8 cellular contexts compared by ENCODE assay signal in the genomic region with DNA sequence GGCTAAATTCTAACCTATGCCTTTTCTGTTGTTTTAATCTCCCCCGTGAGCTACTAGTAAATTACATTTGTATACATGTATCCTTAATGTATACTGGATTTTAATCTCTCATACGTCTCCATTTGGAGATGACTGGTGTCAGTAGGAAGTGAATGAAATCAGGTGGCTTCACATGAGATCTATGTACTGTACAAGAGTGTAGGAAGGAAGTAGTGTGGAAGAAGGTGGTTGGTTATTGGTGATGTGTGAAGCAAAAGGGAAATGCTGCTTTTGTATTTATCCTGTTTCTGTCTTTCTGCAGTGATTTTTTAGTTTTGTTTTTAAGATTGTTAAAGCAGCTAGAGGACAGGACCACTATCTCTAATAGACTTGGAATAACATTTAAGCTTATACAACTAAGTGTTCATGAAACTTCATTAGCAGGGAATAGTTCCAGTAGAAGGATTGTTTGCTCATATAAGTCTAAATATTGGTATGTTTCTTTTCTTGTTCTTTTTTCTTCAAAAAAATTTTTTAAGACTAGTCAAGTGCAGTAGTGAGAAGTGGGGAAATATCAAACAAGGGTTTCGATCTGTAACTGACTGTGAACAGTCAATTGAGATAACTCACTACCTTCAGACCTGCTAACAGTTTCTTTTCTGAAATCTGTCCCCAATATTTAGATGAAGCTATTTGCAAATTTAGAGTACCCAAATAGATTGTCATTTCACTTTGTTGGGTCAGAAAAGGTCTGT. TPM values are rescaled to one million over a fixed set of nuclear protein-coding genes. Genes with fewer than 3 reads are reported as not detected.
DNase-seq lines count a peak whose midpoint lies in the region; ATAC-seq and TF ChIP-seq lines count a peak whose summit lies in the region.

No MANE protein-coding gene starts in this region.

- no peaks in the 10 kb centered on the region for H3K27me3 Mint-ChIP-seq in activated CD8-positive, alpha-beta memory T cell treated with anti-CD3 and anti-CD28 coated beads, Interleukin-2, amount 10 ng/mL, durations not matched to agents 7 days and 5 days
- no peaks in the 10 kb centered on the region for H3K27me3 Mint-ChIP-seq in endothelial cell (ENCODE audit: unreplicated experiment)
- no peaks in the 10 kb centered on the region for H3K27me3 Mint-ChIP-seq in stimulated activated naive CD8-positive, alpha-beta T cell treated with anti-CD3 and anti-CD28 coated beads, Interleukin-15, amount 100 ng/mL, for 72 hours

- H3K27ac ChIP-seq in foreskin keratinocyte, result no peak overlapping the region

- peak; percentile 86 for ATAC-seq in activated CD8-positive, alpha-beta memory T cell treated with anti-CD3 and anti-CD28 coated beads, Interleukin-2, amount 10 ng/mL, durations not matched to agents 7 days and 5 days
- ATAC-seq in HG03378 (IDR thresholded peaks at IDR 0.05; ENCODE audit: unreplicated experiment) (peak; percentile 42), foreskin keratinocyte (no peak), GM18519 (IDR thresholded peaks at IDR 0.05; ENCODE audit: low FRiP score, unreplicated experiment) (no peak)
- peak; percentile 43 for ATAC-seq in stimulated activated naive CD8-positive, alpha-beta T cell treated with anti-CD3 and anti-CD28 coated beads, Interleukin-15, amount 100 ng/mL, for 72 hours

- no peaks in the 10 kb centered on the region for H3K27me3 ChIP-seq in foreskin keratinocyte

- H3K36me3 Mint-ChIP-seq in activated CD8-positive, alpha-beta memory T cell treated with anti-CD3 and anti-CD28 coated beads, Interleukin-2, amount 10 ng/mL, durations not matched to agents 7 days and 5 days, result peaks cover 25% of the 10 kb centered on the region
- H3K36me3 Mint-ChIP-seq in endothelial cell (ENCODE audit: low read depth, unreplicated experiment), result peaks cover 23% of the 10 kb centered on the region

- no peak overlapping the region for H3K4me3 Mint-ChIP-seq in activated CD8-positive, alpha-beta memory T cell treated with anti-CD3 and anti-CD28 coated beads, Interleukin-2, amount 10 ng/mL, durations not matched to agents 7 days and 5 days
- H3K4me3 Mint-ChIP-seq in endothelial cell (ENCODE audit: unreplicated experiment), result no peak overlapping the region
- H3K4me3 Mint-ChIP-seq in stimulated activated naive CD8-positive, alpha-beta T cell treated with anti-CD3 and anti-CD28 coated beads, Interleukin-15, amount 100 ng/mL, for 72 hours, result no peak overlapping the region

- CTCF ChIA-PET in activated CD8-positive, alpha-beta memory T cell treated with anti-CD3 and anti-CD28 coated beads, Interleukin-2, amount 10 ng/mL, durations not matched to agents 7 days and 5 days (lab: Charles Lee), result interaction anchor here (0.7 to 2.6 kb wide), 6 partner anchors 14 to 43 kb away, joined by 3 to 10 read pairs (median 4); partner anchors contain the start of genes CIAO2A and SNX1

- peak overlapping the region; percentile 64 for H3K27ac Mint-ChIP-seq in activated CD8-positive, alpha-beta memory T cell treated with anti-CD3 and anti-CD28 coated beads, Interleukin-2, amount 10 ng/mL, durations not matched to agents 7 days and 5 days
- peak overlapping the region; percentile 57 for H3K27ac Mint-ChIP-seq in endothelial cell (ENCODE audit: unreplicated experiment)
- peak overlapping the region; percentile 12 to 63 for H3K27ac Mint-ChIP-seq in stimulated activated naive CD8-positive, alpha-beta T cell treated with anti-CD3 and anti-CD28 coated beads, Interleukin-15, amount 100 ng/mL, for 72 hours

- TF ChIP-seq CTCF in endothelial cell (IDR thresholded peaks at IDR 0.05; ENCODE audit: unreplicated experiment) (no peak), foreskin keratinocyte (conservative IDR thresholded peaks at IDR 0.05) (no peak)

- H3K9me3 Mint-ChIP-seq in activated CD8-positive, alpha-beta memory T cell treated with anti-CD3 and anti-CD28 coated beads, Interleukin-2, amount 10 ng/mL, durations not matched to agents 7 days and 5 days (ENCODE audit: low read depth), result no peaks in the 10 kb centered on the region
- no peaks in the 10 kb centered on the region for H3K9me3 Mint-ChIP-seq in endothelial cell (ENCODE audit: unreplicated experiment)
- no peaks in the 10 kb centered on the region for H3K9me3 Mint-ChIP-seq in stimulated activated naive CD8-positive, alpha-beta T cell treated with anti-CD3 and anti-CD28 coated beads, Interleukin-15, amount 100 ng/mL, for 72 hours

- no peak for DNase-seq in activated CD8-positive, alpha-beta memory T cell treated with anti-CD3 and anti-CD28 coated beads, Interleukin-2, amount 10 ng/mL, durations not matched to agents 7 days and 5 days
- no peak for DNase-seq in activated CD8-positive, alpha-beta memory T cell treated with anti-CD3 and anti-CD28 coated beads, Interleukin-2, amount 50 U/mL, for 48 hours
- no peak for DNase-seq in endothelial cell (ENCODE audit: low spot score)
- no peak for DNase-seq in stimulated activated naive CD8-positive, alpha-beta T cell treated with anti-CD3 and anti-CD28 coated beads, Interleukin-15, amount 100 ng/mL, for 72 hours
- DNase-seq in foreskin keratinocyte, result no peak
- DNase-seq in kidney glomerular epithelial cell (lab: John Stamatoyannopoulos, UW), result no peak

- H3K4me1 Mint-ChIP-seq in activated CD8-positive, alpha-beta memory T cell treated with anti-CD3 and anti-CD28 coated beads, Interleukin-2, amount 10 ng/mL, durations not matched to agents 7 days and 5 days, result peaks cover 30% of the 10 kb centered on the region
- H3K4me1 Mint-ChIP-seq in endothelial cell (ENCODE audit: unreplicated experiment), result peaks cover 37% of the 10 kb centered on the region
- peaks cover 46% of the 10 kb centered on the region for H3K4me1 Mint-ChIP-seq in stimulated activated naive CD8-positive, alpha-beta T cell treated with anti-CD3 and anti-CD28 coated beads, Interleukin-15, amount 100 ng/mL, for 72 hours

- no peaks in the 10 kb centered on the region for H3K4me1 ChIP-seq in foreskin keratinocyte

RNA-seq across cellular contexts. Expression of gene SNX1, which starts 15.3 kb away (rescaled TPM):
- total RNA-seq in activated CD8-positive, alpha-beta memory T cell treated with anti-CD3 and anti-CD28 coated beads, Interleukin-2, amount 10 ng/mL, durations not matched to agents 7 days and 5 days, result 100 to 1,000 TPM; 108 to 114 TPM
- total RNA-seq in endothelial cell (ENCODE audit: unreplicated experiment), result 128 TPM
- 63.6 and 70.7 TPM in 2 replicates for total RNA-seq in foreskin keratinocyte
- 63.4 and 75.3 TPM in 2 replicates for polyA plus RNA-seq in foreskin keratinocyte

RNA-seq across cellular contexts. Expression of gene CIAO2A, which starts 17.5 kb away (rescaled TPM):
- 10 to 100 TPM; 66.4 to 80.2 TPM for total RNA-seq in activated CD8-positive, alpha-beta memory T cell treated with anti-CD3 and anti-CD28 coated beads, Interleukin-2, amount 10 ng/mL, durations not matched to agents 7 days and 5 days
- 51.4 TPM for total RNA-seq in endothelial cell (ENCODE audit: unreplicated experiment)
- total RNA-seq in foreskin keratinocyte, result 82.9 and 88.4 TPM in 2 replicates
- polyA plus RNA-seq in foreskin keratinocyte, result 79.5 and 89.0 TPM in 2 replicates

RNA-seq across cellular contexts. Expression of gene SNX22, which starts 40.4 kb away (rescaled TPM):
- total RNA-seq in activated CD8-positive, alpha-beta memory T cell treated with anti-CD3 and anti-CD28 coated beads, Interleukin-2, amount 10 ng/mL, durations not matched to agents 7 days and 5 days, result under 1 TPM; 0.21 to 0.35 TPM
- total RNA-seq in endothelial cell (ENCODE audit: unreplicated experiment) (0.41 TPM), foreskin keratinocyte (0.07 and 0.14 TPM in 2 replicates)
- polyA plus RNA-seq in foreskin keratinocyte, result 0.29 and 0.33 TPM in 2 replicates

RNA-seq across cellular contexts. Expression of gene PPIB, which starts 51.7 kb away (rescaled TPM):
- 100 to 1,000 TPM; 308 to 386 TPM for total RNA-seq in activated CD8-positive, alpha-beta memory T cell treated with anti-CD3 and anti-CD28 coated beads, Interleukin-2, amount 10 ng/mL, durations not matched to agents 7 days and 5 days
- 589 TPM for total RNA-seq in endothelial cell (ENCODE audit: unreplicated experiment)
- total RNA-seq in foreskin keratinocyte, result 684 and 685 TPM in 2 replicates
- 1,070 and 1,164 TPM in 2 replicates for polyA plus RNA-seq in foreskin keratinocyte

Comparison
In these comparisons a context has a peak if more than half of its experiments do, and no peak if none do; other contexts are left out.
1. ATAC-seq: peak in activated CD8-positive, alpha-beta memory T cell treated with anti-CD3 and anti-CD28 coated beads, Interleukin-2, amount 10 ng/mL, durations not matched to agents 7 days and 5 days (single experiment), HG03378 (single experiment) and stimulated activated naive CD8-positive, alpha-beta T cell treated with anti-CD3 and anti-CD28 coated beads, Interleukin-15, amount 100 ng/mL, for 72 hours (single experiment); none in foreskin keratinocyte (single experiment) and GM18519 (single experiment).
2. Peak in every context shown above with its lines, with median percentiles within 50 percentile points of each other: H3K27ac Mint-ChIP-seq.